In the genomic region with DNA sequence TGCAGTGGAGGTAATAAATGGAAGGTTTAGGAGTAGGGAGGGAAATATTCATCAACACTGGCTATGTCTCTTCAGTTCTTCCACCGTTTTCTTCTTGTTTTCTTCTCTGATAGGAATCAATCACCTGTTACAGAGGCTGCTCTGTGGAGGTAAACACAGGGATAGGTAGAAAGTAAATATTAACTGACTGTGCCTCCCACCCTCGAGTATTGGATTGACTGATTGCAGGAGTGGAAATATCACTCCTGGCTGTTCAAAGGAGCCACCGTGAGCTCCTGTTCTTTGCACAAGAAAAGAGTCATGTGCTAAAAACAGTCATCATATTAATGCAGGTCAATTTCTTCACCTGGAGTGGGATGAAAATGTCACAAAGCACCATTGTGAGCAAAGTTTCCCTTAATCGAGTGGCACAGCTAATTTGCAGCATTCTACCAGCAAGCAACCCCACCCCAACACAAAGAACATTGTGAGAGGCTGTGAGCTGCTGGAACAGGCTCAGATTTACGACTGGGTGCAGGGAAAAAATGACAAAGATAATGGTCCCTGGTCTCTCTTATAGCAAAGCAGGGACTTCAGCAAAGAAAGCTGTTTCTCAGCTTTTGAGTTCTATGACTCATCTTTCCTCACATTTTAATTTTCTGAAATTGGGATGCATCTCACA, we compare ENCODE assay signal across 26 cellular contexts.
"Had no signal": no experiment of that assay in that cellular context is flagged by ENCODE, and none has a peak within 500 bp of the region (broad histone marks: within the 10 kb centered on the region; RNA-seq: fewer than 3 reads in every experiment).

No MANE protein-coding gene starts in this region.

- H3K36me3 ChIP-seq: ascending aorta, brain microvascular endothelial cell, neutrophil, ovary, tibial artery, WERI-Rb-1 had no signal

- DNase-seq: activated CD4-positive, alpha-beta T cell treated with anti-CD3 and anti-CD28 coated beads for 1 hour; activated CD4-positive, alpha-beta T cell treated with anti-CD3 and anti-CD28 coated beads, Interleukin-2, amount 50 U/mL, for 1 hour; activated gamma-delta T cell treated with Interleukin-2 at 50 U/mL for 16 hours; activated T-cell treated with anti-CD3 and anti-CD28 coated beads, Interleukin-2, amount 50 U/mL, for 1 hour; brain microvascular endothelial cell; central memory CD4-positive, alpha-beta T cell; dermis blood vessel endothelial cell; effector CD8-positive, alpha-beta T cell; foreskin melanocyte; glutamatergic neuron; midbrain; ovary; psoas muscle; right cardiac atrium; stimulated activated CD4-positive, alpha-beta T cell treated with anti-CD3 and anti-CD28 coated beads, Interleukin-1b, Interleukin-23, amount 100 ng/mL, for 48 hours; substantia nigra; tibial artery; WERI-Rb-1 had no signal

- H3K4me3 Mint-ChIP-seq: activated naive CD4-positive, alpha-beta T cell treated with anti-CD3 and anti-CD28 coated beads, Interleukin-2, amount 50 U/mL, for 24 hours; natural killer cell treated with Interleukin-12 subunit alpha and Interleukin-12 subunit beta and Interleukin-15 and Interleukin-18, amount 100 ng/mL, for 72 hours; stimulated activated naive CD8-positive, alpha-beta T cell treated with anti-CD3 and anti-CD28 coated beads, Interleukin-15, Interleukin-2, amounts not matched to agents 100 ng/mL and 50 ng/mL, for 24 hours had no signal

- H3K4me3 ChIP-seq: ascending aorta, ovary, psoas muscle, tibial artery had no signal

- H3K27me3 Mint-ChIP-seq: activated naive CD4-positive, alpha-beta T cell treated with anti-CD3 and anti-CD28 coated beads, Interleukin-2, amount 50 U/mL, for 24 hours; stimulated activated naive CD8-positive, alpha-beta T cell treated with anti-CD3 and anti-CD28 coated beads, Interleukin-15, Interleukin-2, amounts not matched to agents 100 ng/mL and 50 ng/mL, for 24 hours had no signal

- H3K27me3 ChIP-seq: ascending aorta, brain microvascular endothelial cell, neutrophil, ovary, tibial artery had no signal

- H3K4me1 ChIP-seq: ascending aorta, psoas muscle, tibial artery had no signal

- H3K4me1 Mint-ChIP-seq: activated naive CD4-positive, alpha-beta T cell treated with anti-CD3 and anti-CD28 coated beads, Interleukin-2, amount 50 U/mL, for 24 hours had no signal

- FAIRE-seq: islet of Langerhans, urothelium cell line had no signal

- ATAC-seq: esophagus mucosa; natural killer cell treated with Interleukin-12 subunit alpha and Interleukin-12 subunit beta and Interleukin-15 and Interleukin-18, amount 100 ng/mL, for 72 hours; psoas muscle; right cardiac atrium had no signal

- H3K27ac ChIP-seq: ascending aorta, brain microvascular endothelial cell, neutrophil, ovary, psoas muscle, tibial artery, WERI-Rb-1 had no signal

- H3K27ac Mint-ChIP-seq: activated naive CD4-positive, alpha-beta T cell treated with anti-CD3 and anti-CD28 coated beads, Interleukin-2, amount 50 U/mL, for 24 hours; natural killer cell treated with Interleukin-12 subunit alpha and Interleukin-12 subunit beta and Interleukin-15 and Interleukin-18, amount 100 ng/mL, for 72 hours; stimulated activated naive CD8-positive, alpha-beta T cell treated with anti-CD3 and anti-CD28 coated beads, Interleukin-15, Interleukin-2, amounts not matched to agents 100 ng/mL and 50 ng/mL, for 24 hours had no signal

- H3K9me3 ChIP-seq: neutrophil, ovary, psoas muscle had no signal
